24 cellular contexts compared by ENCODE assay signal in the genomic region with DNA sequence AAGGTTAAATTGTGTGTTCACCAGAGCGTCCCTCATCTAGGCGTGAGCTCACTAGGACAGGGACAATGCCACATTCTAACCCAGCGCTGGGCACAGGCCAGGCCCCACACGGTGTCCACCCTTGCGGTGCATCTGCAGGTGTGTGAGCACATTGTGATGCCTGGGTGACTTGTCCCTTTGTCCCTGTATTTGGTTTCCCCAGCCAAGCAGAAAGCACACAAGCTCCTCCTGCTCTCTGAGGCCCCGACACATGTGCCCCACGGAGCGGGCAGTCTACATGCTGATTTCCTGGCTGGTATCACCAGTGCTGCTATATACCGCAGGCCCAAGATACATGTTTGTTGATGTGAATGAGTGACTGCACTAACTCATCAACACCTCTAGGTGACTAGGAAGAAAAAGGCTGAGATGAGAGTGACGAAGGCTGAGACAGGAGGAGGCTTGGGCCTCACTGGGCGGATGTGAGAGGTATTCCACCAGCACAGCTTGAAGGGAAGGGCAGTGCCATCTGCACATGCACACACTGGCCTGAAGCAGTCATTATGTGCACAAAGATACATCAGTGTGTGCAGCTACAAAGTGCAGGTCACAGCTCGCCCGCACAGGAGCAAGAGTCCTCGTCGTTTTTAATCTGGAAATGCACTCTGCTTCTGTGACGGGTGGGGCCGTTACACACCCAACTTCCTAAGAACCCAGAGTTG.
DNase-seq lines count a peak whose midpoint lies in the region; ATAC-seq and TF ChIP-seq lines count a peak whose summit lies in the region.
"Had no signal": no experiment of that assay in that cellular context is flagged by ENCODE, and none has a peak within 500 bp of the region (broad histone marks: within the 10 kb centered on the region; RNA-seq: fewer than 3 reads in every experiment).

No MANE protein-coding gene starts in this region.

- no peaks in the 10 kb centered on the region for H3K9me3 Mint-ChIP-seq in natural killer cell treated with Interleukin-12 subunit alpha and Interleukin-12 subunit beta and Interleukin-15 and Interleukin-18, amount 100 ng/mL, for 72 hours
- H3K9me3 Mint-ChIP-seq in natural killer cell = no peaks in the 10 kb centered on the region
- no peaks in the 10 kb centered on the region for H3K9me3 Mint-ChIP-seq in activated T-cell treated with anti-CD3 and anti-CD28 coated beads, Interleukin-2, amount 50 U/mL, for 72 hours
- H3K9me3 Mint-ChIP-seq: activated B cell treated with CpG ODN at 0.5 μM for 24 hours; activated CD4-positive, alpha-beta T cell treated with anti-CD3 and anti-CD28 coated beads, Interleukin-2, amount 10 ng/mL, durations not matched to agents 7 days and 5 days; activated T-cell treated with anti-CD3 and anti-CD28 coated beads, Interleukin-2, amount 50 U/mL, for 24 hours; CD8-positive, alpha-beta T cell; H9; T-cell had no signal

- no peaks in the 10 kb centered on the region for H3K27me3 Mint-ChIP-seq in natural killer cell treated with Interleukin-12 subunit alpha and Interleukin-12 subunit beta and Interleukin-15 and Interleukin-18, amount 100 ng/mL, for 72 hours
- no peaks in the 10 kb centered on the region for H3K27me3 Mint-ChIP-seq in natural killer cell (ENCODE audit: low read depth in 2 of 2)
- H3K27me3 Mint-ChIP-seq in activated T-cell treated with anti-CD3 and anti-CD28 coated beads, Interleukin-2, amount 50 U/mL, for 72 hours (ENCODE audit: low read depth) = no peaks in the 10 kb centered on the region
- H3K27me3 Mint-ChIP-seq: activated B cell treated with CpG ODN at 0.5 μM for 24 hours; activated CD4-positive, alpha-beta T cell treated with anti-CD3 and anti-CD28 coated beads, Interleukin-2, amount 10 ng/mL, durations not matched to agents 7 days and 5 days; activated T-cell treated with anti-CD3 and anti-CD28 coated beads, Interleukin-2, amount 50 U/mL, for 24 hours; T-cell had no signal

- intact Hi-C loops in natural killer cell (cut with micrococcal nuclease) = no loop called here
- intact Hi-C loops in lower lobe of right lung (cut with DNase I) = no loop called here
- intact Hi-C loops in ascending aorta (cut with DNase I) = no loop called here

- H3K27me3 ChIP-seq in lower lobe of right lung (ENCODE audit: low read depth) (no peaks in the 10 kb centered on the region), ascending aorta (no peaks in the 10 kb centered on the region)
- H3K27me3 ChIP-seq: BE2C, neutrophil, tibial nerve had no signal

- TF ChIP-seq CTCF in natural killer cell (IDR thresholded peaks at IDR 0.05) = no peak
- TF ChIP-seq CTCF in lower lobe of right lung (IDR thresholded peaks at IDR 0.05) = no peak
- no peak for TF ChIP-seq CTCF in ascending aorta (IDR thresholded peaks at IDR 0.05)

- H3K36me3 ChIP-seq in lower lobe of right lung = peaks cover 13% of the 10 kb centered on the region
- no peaks in the 10 kb centered on the region for H3K36me3 ChIP-seq in ascending aorta
- H3K36me3 ChIP-seq: BE2C, neutrophil, prostate gland had no signal

- DNase-seq in natural killer cell treated with Interleukin-12 subunit alpha and Interleukin-12 subunit beta and Interleukin-15 and Interleukin-18, amount 100 ng/mL, for 72 hours (ENCODE audit: low spot score) = no peak
- DNase-seq in natural killer cell (no peak), epithelial cell of prostate (ENCODE audit: low read depth, low spot score) (no peak), lower lobe of right lung (peak; percentile 35), ascending aorta (ENCODE audit: low spot score in 2 of 2) (no peak), LoVo (ENCODE audit: low spot score) (no peak)
- DNase-seq in activated T-cell treated with anti-CD3 and anti-CD28 coated beads, Interleukin-2, amount 50 U/mL, for 72 hours = no peak
- DNase-seq: activated B cell treated with CpG ODN at 0.5 μM for 24 hours; activated CD4-positive, alpha-beta T cell treated with anti-CD3 and anti-CD28 coated beads, Interleukin-2, amount 10 ng/mL, durations not matched to agents 7 days and 5 days; activated T-cell treated with anti-CD3 and anti-CD28 coated beads, Interleukin-2, amount 50 U/mL, for 24 hours; BE2C; CD8-positive, alpha-beta T cell; cerebellar nuclear complex; H9; hypothalamus; mesendoderm; NCI-H446 treated with DMSO at 0.1 percent for 48 hours; stimulated activated CD4-positive, alpha-beta T cell treated with anti-CD3 and anti-CD28 coated beads, Interleukin-4, amount 100 ng/mL, for 24 hours; T-cell had no signal

- H3K4me3 ChIP-seq in lower lobe of right lung (no peak overlapping the region), ascending aorta (no peak overlapping the region)
- H3K4me3 ChIP-seq: GM12878, prostate gland, tibial nerve had no signal

- no peaks in the 10 kb centered on the region for H3K36me3 Mint-ChIP-seq in natural killer cell treated with Interleukin-12 subunit alpha and Interleukin-12 subunit beta and Interleukin-15 and Interleukin-18, amount 100 ng/mL, for 72 hours
- H3K36me3 Mint-ChIP-seq in natural killer cell = no peaks in the 10 kb centered on the region
- peaks cover 5 to 7% of the 10 kb centered on the region in 2 donors for H3K36me3 Mint-ChIP-seq in activated T-cell treated with anti-CD3 and anti-CD28 coated beads, Interleukin-2, amount 50 U/mL, for 72 hours (ENCODE audit: insufficient read depth in 2 of 2)

- H3K4me1 ChIP-seq in lower lobe of right lung (no peaks in the 10 kb centered on the region), ascending aorta (no peaks in the 10 kb centered on the region)
- H3K4me1 ChIP-seq: prostate gland, tibial nerve had no signal

- H3K27ac ChIP-seq in epithelial cell of prostate = peak overlapping the region; percentile 31
- no peak overlapping the region for H3K27ac ChIP-seq in lower lobe of right lung
- no peak overlapping the region for H3K27ac ChIP-seq in ascending aorta
- H3K27ac ChIP-seq: neutrophil, prostate gland, tibial nerve had no signal

- H3K27ac Mint-ChIP-seq in natural killer cell treated with Interleukin-12 subunit alpha and Interleukin-12 subunit beta and Interleukin-15 and Interleukin-18, amount 100 ng/mL, for 72 hours = peak overlapping the region; percentile 24 to 72
- H3K27ac Mint-ChIP-seq in natural killer cell = no peak overlapping the region
- H3K27ac Mint-ChIP-seq in activated T-cell treated with anti-CD3 and anti-CD28 coated beads, Interleukin-2, amount 50 U/mL, for 72 hours = no peak overlapping the region
- H3K27ac Mint-ChIP-seq: activated B cell treated with CpG ODN at 0.5 μM for 24 hours; activated CD4-positive, alpha-beta T cell treated with anti-CD3 and anti-CD28 coated beads, Interleukin-2, amount 10 ng/mL, durations not matched to agents 7 days and 5 days; activated T-cell treated with anti-CD3 and anti-CD28 coated beads, Interleukin-2, amount 50 U/mL, for 24 hours; CD8-positive, alpha-beta T cell; T-cell had no signal

- peaks cover 15% of the 10 kb centered on the region in 2 donors for H3K4me1 Mint-ChIP-seq in natural killer cell treated with Interleukin-12 subunit alpha and Interleukin-12 subunit beta and Interleukin-15 and Interleukin-18, amount 100 ng/mL, for 72 hours (ENCODE audit: low read depth in 2 of 2)
- H3K4me1 Mint-ChIP-seq in natural killer cell = peaks cover 0 to 5% of the 10 kb centered on the region in 2 donors
- H3K4me1 Mint-ChIP-seq in activated T-cell treated with anti-CD3 and anti-CD28 coated beads, Interleukin-2, amount 50 U/mL, for 72 hours (ENCODE audit: low read depth) = no peaks in the 10 kb centered on the region
- H3K4me1 Mint-ChIP-seq: activated B cell treated with CpG ODN at 0.5 μM for 24 hours; activated CD4-positive, alpha-beta T cell treated with anti-CD3 and anti-CD28 coated beads, Interleukin-2, amount 10 ng/mL, durations not matched to agents 7 days and 5 days; T-cell had no signal

- H3K9me3 ChIP-seq in lower lobe of right lung (no peaks in the 10 kb centered on the region), ascending aorta (no peaks in the 10 kb centered on the region)
- H3K9me3 ChIP-seq: BE2C, neutrophil, prostate gland, tibial nerve had no signal

- ATAC-seq in natural killer cell treated with Interleukin-12 subunit alpha and Interleukin-12 subunit beta and Interleukin-15 and Interleukin-18, amount 100 ng/mL, for 72 hours = no peak
- no peak for ATAC-seq in natural killer cell
- ATAC-seq in lower lobe of right lung = no peak
- no peak for ATAC-seq in activated T-cell treated with anti-CD3 and anti-CD28 coated beads, Interleukin-2, amount 50 U/mL, for 72 hours (replicated peaks in 1 of 2)
- ATAC-seq: CD8-positive, alpha-beta T cell; GM12878; sciatic nerve; T-cell had no signal

- H3K4me3 Mint-ChIP-seq in natural killer cell treated with Interleukin-12 subunit alpha and Interleukin-12 subunit beta and Interleukin-15 and Interleukin-18, amount 100 ng/mL, for 72 hours = no peak overlapping the region
- H3K4me3 Mint-ChIP-seq in natural killer cell = no peak overlapping the region
- no peak overlapping the region for H3K4me3 Mint-ChIP-seq in activated T-cell treated with anti-CD3 and anti-CD28 coated beads, Interleukin-2, amount 50 U/mL, for 72 hours
- H3K4me3 Mint-ChIP-seq: activated B cell treated with CpG ODN at 0.5 μM for 24 hours; activated CD4-positive, alpha-beta T cell treated with anti-CD3 and anti-CD28 coated beads, Interleukin-2, amount 10 ng/mL, durations not matched to agents 7 days and 5 days; activated T-cell treated with anti-CD3 and anti-CD28 coated beads, Interleukin-2, amount 50 U/mL, for 24 hours; CD8-positive, alpha-beta T cell; H9; T-cell had no signal

Comparison
In these comparisons a context has a peak if more than half of its experiments do, and no peak if none do; other contexts are left out.
1. H3K27ac Mint-ChIP-seq: peak in natural killer cell treated with Interleukin-12 subunit alpha and Interleukin-12 subunit beta and Interleukin-15 and Interleukin-18, amount 100 ng/mL, for 72 hours (2 of 2); none in natural killer cell (0 of 2) and activated T-cell treated with anti-CD3 and anti-CD28 coated beads, Interleukin-2, amount 50 U/mL, for 72 hours (single experiment).